ENCODE assay signal across 13 cellular contexts in the genomic region with DNA sequence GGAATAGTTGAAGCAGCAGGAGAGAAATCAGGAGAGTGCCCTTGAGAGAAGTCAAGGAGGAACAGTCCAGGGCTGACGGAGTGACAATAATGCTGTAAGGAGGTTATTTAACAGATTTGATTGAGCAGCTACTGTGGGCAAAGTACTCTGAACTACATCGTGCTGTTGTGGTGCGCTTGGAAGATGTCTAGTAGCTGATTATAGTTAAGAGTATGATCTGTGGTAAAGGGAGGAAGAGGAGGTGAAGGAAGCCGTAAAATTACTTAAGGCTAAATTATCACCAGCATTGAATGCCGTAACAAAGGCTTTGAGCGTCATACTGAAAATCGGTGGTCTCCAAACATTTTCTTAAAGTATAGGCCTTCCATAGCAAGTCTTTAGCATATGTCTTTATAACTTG. TPM values are rescaled to one million over a fixed set of nuclear protein-coding genes. Genes with fewer than 3 reads are reported as not detected.
DNase-seq lines count a peak whose midpoint lies in the region; ATAC-seq and TF ChIP-seq lines count a peak whose summit lies in the region.
"Had no signal": no experiment of that assay in that cellular context is flagged by ENCODE, and none has a peak within 500 bp of the region (broad histone marks: within the 10 kb centered on the region; RNA-seq: fewer than 3 reads in every experiment).

No MANE protein-coding gene starts in this region.

- H3K9me2 ChIP-seq in Karpas-422 (replicated peaks; ENCODE audit: insufficient read depth, low read length), result no peaks in the 10 kb centered on the region

- peaks cover 70% of the 10 kb centered on the region for H3K4me1 Mint-ChIP-seq in CD4-positive, alpha-beta T cell (ENCODE audit: low read depth)
- H3K4me1 Mint-ChIP-seq in activated naive CD8-positive, alpha-beta T cell (ENCODE audit: low read depth), result peaks cover 51% of the 10 kb centered on the region
- peaks cover 38% of the 10 kb centered on the region for H3K4me1 Mint-ChIP-seq in nephron

- peaks cover 4% of the 10 kb centered on the region for H3K27me3 Mint-ChIP-seq in CD4-positive, alpha-beta T cell
- no peaks in the 10 kb centered on the region for H3K27me3 Mint-ChIP-seq in activated naive CD8-positive, alpha-beta T cell
- H3K27me3 Mint-ChIP-seq in nephron (ENCODE audit: low read depth), result no peaks in the 10 kb centered on the region

- H3K9me3 Mint-ChIP-seq in CD4-positive, alpha-beta T cell, result no peaks in the 10 kb centered on the region
- H3K9me3 Mint-ChIP-seq in activated naive CD8-positive, alpha-beta T cell (ENCODE audit: low read depth), result no peaks in the 10 kb centered on the region
- H3K9me3 Mint-ChIP-seq in nephron, result no peaks in the 10 kb centered on the region

- H3K36me3 ChIP-seq in Karpas-422 (ENCODE audit: insufficient read depth, low read length), result peaks cover 18% of the 10 kb centered on the region
- no peaks in the 10 kb centered on the region for H3K36me3 ChIP-seq in mammary epithelial cell (ENCODE audit: insufficient read depth, low read length)

- 99% methylated on average over 7 of the region's 7 CpGs for WGBS in mammary epithelial cell (ENCODE audit: low coverage, missing lambda C conversion rate)

- no peak for DNase-seq in CD4-positive, alpha-beta T cell
- DNase-seq in Karpas-422, result peak; percentile 42
- no peak for DNase-seq in kidney tubule cell (ENCODE audit: low spot score)
- no peak for DNase-seq in mammary epithelial cell
- DNase-seq: COR-L47; effector CD8-positive, alpha-beta T cell; left colon; NCI-H1105; NCI-H526 treated with DMSO at 0.1 percent for 48 hours; occipital lobe had no signal

- peak overlapping the region; percentile 100 for H3K27ac Mint-ChIP-seq in CD4-positive, alpha-beta T cell
- peak overlapping the region; percentile 99 for H3K27ac Mint-ChIP-seq in activated naive CD8-positive, alpha-beta T cell
- H3K27ac Mint-ChIP-seq in nephron, result peak overlapping the region; percentile 31 to 51 (median 49)

- H2AFZ ChIP-seq in Karpas-422 (ENCODE audit: low read length), result no peak overlapping the region
- no peak overlapping the region for H2AFZ ChIP-seq in mammary epithelial cell (ENCODE audit: low read depth, low read length)

- H4K20me1 ChIP-seq in Karpas-422 (ENCODE audit: insufficient read depth, low read depth, low read length) (no peaks in the 10 kb centered on the region; the same call in 1 of the 2 replicates), mammary epithelial cell (ENCODE audit: insufficient read depth, low read length) (no peaks in the 10 kb centered on the region)

- ATAC-seq in CD4-positive, alpha-beta T cell (ENCODE audit: poor library complexity), result no peak
- no peak for ATAC-seq in GM19351 (IDR thresholded peaks at IDR 0.05; ENCODE audit: unreplicated experiment)
- ATAC-seq: left colon had no signal

- TF ChIP-seq CTCF in CD4-positive, alpha-beta T cell (IDR thresholded peaks at IDR 0.05), result no peak
- TF ChIP-seq CTCF in nephron (IDR thresholded peaks at IDR 0.05; ENCODE audit: unreplicated experiment in 3 of 3) (no peak), mammary epithelial cell (conservative IDR thresholded peaks at IDR 0.05 in 1 of 2, IDR thresholded peaks at IDR 0.05 in 1 of 2; ENCODE audit: extremely low read depth in 1 of 2, insufficient read depth in 1 of 2, low read depth in 1 of 2, low read length in 2 of 2) (no peak)

- dilution Hi-C loops in mammary epithelial cell (cut with HindIII; ENCODE audit: low sequenced_read_pairs), result no loop called here

- H3K9ac ChIP-seq in Karpas-422 (ENCODE audit: low read length), result no peak overlapping the region
- no peak overlapping the region for H3K9ac ChIP-seq in mammary epithelial cell (ENCODE audit: insufficient read depth, low read length)

- H3K4me2 ChIP-seq in Karpas-422 (ENCODE audit: low read depth, low read length, poor library complexity, severe bottlenecking) (no peak overlapping the region), mammary epithelial cell (ENCODE audit: insufficient read depth, low read depth, low read length) (no peak overlapping the region)

- H3K27me3 ChIP-seq in CD4-positive, alpha-beta T cell (ENCODE audit: control insufficient read depth, insufficient read depth, low read length), result no peaks in the 10 kb centered on the region
- H3K27me3 ChIP-seq in Karpas-422 (ENCODE audit: low read length), result no peaks in the 10 kb centered on the region
- H3K27me3 ChIP-seq in mammary epithelial cell (ENCODE audit: insufficient read depth, low read length), result no peaks in the 10 kb centered on the region

- intact Hi-C loops in CD4-positive, alpha-beta T cell (cut with DNase I, micrococcal nuclease), result no loop called here
- intact Hi-C loops in mammary epithelial cell (cut with micrococcal nuclease), result no loop called here

- in situ Hi-C loops in mammary epithelial cell (cut with MboI; ENCODE audit: low sequenced_read_pairs in 2 of 2), result loop anchor here in 1 of 2 donors (5.0 kb wide), 1 partner anchor 40 kb away; no protein-coding TSS in a partner anchor

- peak overlapping the region; percentile 63 for H3K4me3 Mint-ChIP-seq in CD4-positive, alpha-beta T cell
- H3K4me3 Mint-ChIP-seq in activated naive CD8-positive, alpha-beta T cell, result peak overlapping the region; percentile 76
- H3K4me3 Mint-ChIP-seq in nephron, result peak overlapping the region in 1 of 3 experiments; percentile 31

- H3K36me3 Mint-ChIP-seq in CD4-positive, alpha-beta T cell (ENCODE audit: low read depth), result peaks cover 38% of the 10 kb centered on the region
- peaks cover 27% of the 10 kb centered on the region for H3K36me3 Mint-ChIP-seq in activated naive CD8-positive, alpha-beta T cell
- H3K36me3 Mint-ChIP-seq in nephron (ENCODE audit: low read depth), result peaks cover 46% of the 10 kb centered on the region

- CTCF ChIA-PET in CD4-positive, alpha-beta T cell (lab: Charles Lee), result interaction anchor here (0.9 to 2.2 kb wide), 5 partner anchors 13 to 51 kb away, joined by 3 to 8 read pairs (median 3); no protein-coding TSS in a partner anchor
- CTCF ChIA-PET in mammary epithelial cell (lab: Charles Lee; ENCODE audit: low non-redundant PET), result no interaction called here

- H3K79me2 ChIP-seq in Karpas-422 (ENCODE audit: low read length), result peaks cover 22% of the 10 kb centered on the region
- H3K79me2 ChIP-seq in mammary epithelial cell (ENCODE audit: insufficient read depth, low read length), result peaks cover 26% of the 10 kb centered on the region

- POLR2A ChIA-PET in CD4-positive, alpha-beta T cell (lab: Charles Lee), result interaction anchor here (0.8 to 15.0 kb wide), 8 partner anchors 13 to 177 kb away, joined by 3 to 932 read pairs (median 12); a partner anchor contains a TSS

- H3K4me3 ChIP-seq in Karpas-422 (ENCODE audit: low read length) (no peak overlapping the region), mammary epithelial cell (replicated peaks in 1 of 3; ENCODE audit: insufficient read depth in 1 of 3, low read depth in 2 of 3, low read length in 3 of 3) (no peak overlapping the region)

- no TSS peak for BruUV-seq in mammary epithelial cell (replicated peaks; lab: Mats Ljungman, UMichigan)

- no peaks in the 10 kb centered on the region for H3K9me3 ChIP-seq in CD4-positive, alpha-beta T cell (ENCODE audit: control insufficient read depth, low read length)
- H3K9me3 ChIP-seq in Karpas-422 (ENCODE audit: low read length) (no peaks in the 10 kb centered on the region), mammary epithelial cell (replicated peaks; ENCODE audit: insufficient read depth, low read length) (no peaks in the 10 kb centered on the region)

- H3K4me1 ChIP-seq in Karpas-422 (ENCODE audit: low read length) (peaks cover 54% of the 10 kb centered on the region), mammary epithelial cell (ENCODE audit: insufficient read depth, low read length) (peaks cover 13% of the 10 kb centered on the region)

- peak overlapping the region; percentile 100 for H3K27ac ChIP-seq in CD4-positive, alpha-beta T cell (ENCODE audit: low read depth, low read length)
- H3K27ac ChIP-seq in Karpas-422 (ENCODE audit: low read length), result peak overlapping the region; percentile 98
- H3K27ac ChIP-seq in mammary epithelial cell (ENCODE audit: insufficient read depth, low read depth, low read length), result no peak overlapping the region

RNA-seq across cellular contexts. Expression of a gene that starts 4.5 kb away (rescaled TPM):
- total RNA-seq in CD4-positive, alpha-beta T cell, result 100 to 1,000 TPM; 228 to 233 TPM
- 91.7 and 128 TPM in 2 replicates for total RNA-seq in Karpas-422 (2014; rRNA removed; shearing (Covaris generic); ENCODE audit: low replicate concordance)
- 100 to 1,000 TPM in 1 of 2 donors, 10 to 100 TPM in 1; 47.2 to 258 TPM for total RNA-seq in mammary epithelial cell
- 128 TPM for polyA plus RNA-seq in mammary epithelial cell
- 119 TPM for polyA minus RNA-seq in mammary epithelial cell

Comparison
In these comparisons a context has a peak if more than half of its experiments do, and no peak if none do; other contexts are left out.
1. H3K27ac Mint-ChIP-seq: peak in every context shown above with its lines; median percentile 100 in CD4-positive, alpha-beta T cell; 99 in activated naive CD8-positive, alpha-beta T cell; 49 in nephron.